1 cellular context compared by ENCODE assay signal in the genomic region with DNA sequence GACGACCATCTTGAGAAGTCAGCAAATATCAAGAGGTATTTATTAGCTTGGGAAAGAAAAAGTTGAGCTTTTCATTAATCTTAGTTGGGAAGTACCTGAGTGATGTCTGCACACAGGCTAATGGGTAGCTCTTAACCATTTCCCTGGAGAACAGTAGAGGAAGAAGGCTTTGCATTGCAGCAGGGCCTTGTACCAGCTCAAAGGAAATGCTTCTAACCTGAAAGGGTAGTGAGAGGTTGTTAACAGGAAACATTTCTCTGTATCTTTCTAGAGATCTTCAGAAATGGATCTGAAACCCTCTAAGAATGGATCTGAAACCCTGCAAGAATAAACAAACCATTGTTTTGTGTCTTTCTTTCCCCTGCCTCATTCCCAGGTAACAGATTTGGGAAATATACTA.
TF ChIP-seq lines count a peak whose summit lies in the region.

No MANE protein-coding gene starts in this region.

TF ChIP-seq in SK-N-SH treated with all-trans-retinoic acid at 6 μM for 48 hours, 23 proteins besides CTCF, POLR2A, EP300 and RAD21 (continued from another document):
- TF ChIP-seq ARNTL (CRISPR knock-in tag; IDR thresholded peaks at IDR 0.05; ENCODE audit: borderline replicate concordance, low read depth), result no peak
- TF ChIP-seq, protein P1, sequence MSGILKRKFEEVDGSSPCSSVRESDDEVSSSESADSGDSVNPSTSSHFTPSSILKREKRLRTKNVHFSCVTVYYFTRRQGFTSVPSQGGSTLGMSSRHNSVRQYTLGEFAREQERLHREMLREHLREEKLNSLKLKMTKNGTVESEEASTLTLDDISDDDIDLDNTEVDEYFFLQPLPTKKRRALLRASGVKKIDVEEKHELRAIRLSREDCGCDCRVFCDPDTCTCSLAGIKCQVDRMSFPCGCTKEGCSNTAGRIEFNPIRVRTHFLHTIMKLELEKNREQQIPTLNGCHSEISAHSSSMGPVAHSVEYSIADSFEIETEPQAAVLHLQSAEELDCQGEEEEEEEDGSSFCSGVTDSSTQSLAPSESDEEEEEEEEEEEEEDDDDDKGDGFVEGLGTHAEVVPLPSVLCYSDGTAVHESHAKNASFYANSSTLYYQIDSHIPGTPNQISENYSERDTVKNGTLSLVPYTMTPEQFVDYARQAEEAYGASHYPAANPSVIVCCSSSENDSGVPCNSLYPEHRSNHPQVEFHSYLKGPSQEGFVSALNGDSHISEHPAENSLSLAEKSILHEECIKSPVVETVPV (CRISPR knock-in tag; IDR thresholded peaks at IDR 0.05), result no peak
- no peak for TF ChIP-seq TCF4 (CRISPR knock-in tag; IDR thresholded peaks at IDR 0.05; ENCODE audit: borderline replicate concordance)
- no peak for TF ChIP-seq ZFP3 (CRISPR knock-in tag; IDR thresholded peaks at IDR 0.05)
- TF ChIP-seq ZNF70 (CRISPR knock-in tag; IDR thresholded peaks at IDR 0.05), result no peak
- TF ChIP-seq ZNF8 (CRISPR knock-in tag; IDR thresholded peaks at IDR 0.05), result no peak
- TF ChIP-seq ZC3H10 (CRISPR knock-in tag; IDR thresholded peaks at IDR 0.05), result no peak
- TF ChIP-seq, protein P2, sequence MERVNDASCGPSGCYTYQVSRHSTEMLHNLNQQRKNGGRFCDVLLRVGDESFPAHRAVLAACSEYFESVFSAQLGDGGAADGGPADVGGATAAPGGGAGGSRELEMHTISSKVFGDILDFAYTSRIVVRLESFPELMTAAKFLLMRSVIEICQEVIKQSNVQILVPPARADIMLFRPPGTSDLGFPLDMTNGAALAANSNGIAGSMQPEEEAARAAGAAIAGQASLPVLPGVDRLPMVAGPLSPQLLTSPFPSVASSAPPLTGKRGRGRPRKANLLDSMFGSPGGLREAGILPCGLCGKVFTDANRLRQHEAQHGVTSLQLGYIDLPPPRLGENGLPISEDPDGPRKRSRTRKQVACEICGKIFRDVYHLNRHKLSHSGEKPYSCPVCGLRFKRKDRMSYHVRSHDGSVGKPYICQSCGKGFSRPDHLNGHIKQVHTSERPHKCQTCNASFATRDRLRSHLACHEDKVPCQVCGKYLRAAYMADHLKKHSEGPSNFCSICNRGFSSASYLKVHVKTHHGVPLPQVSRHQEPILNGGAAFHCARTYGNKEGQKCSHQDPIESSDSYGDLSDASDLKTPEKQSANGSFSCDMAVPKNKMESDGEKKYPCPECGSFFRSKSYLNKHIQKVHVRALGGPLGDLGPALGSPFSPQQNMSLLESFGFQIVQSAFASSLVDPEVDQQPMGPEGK (CRISPR knock-in tag; IDR thresholded peaks at IDR 0.05; ENCODE audit: borderline replicate concordance), result no peak
- TF ChIP-seq ISL1 (CRISPR knock-in tag; IDR thresholded peaks at IDR 0.05), result no peak
